Comparison of ENCODE assay signal across 12 cellular contexts in genomic region chr6:87341899-87342298, GRCh38. TPM values are rescaled to one million over a fixed set of nuclear protein-coding genes. Genes with fewer than 3 reads are reported as not detected.
DNase-seq lines count a peak whose midpoint lies in the region; ATAC-seq lines count a peak whose summit lies in the region.
"Had no signal": no experiment of that assay in that cellular context is flagged by ENCODE, and none has a peak within 500 bp of the region (broad histone marks: within the 10 kb centered on the region; RNA-seq: fewer than 3 reads in every experiment).

No MANE protein-coding gene starts in this region.

- H3K27me3 Mint-ChIP-seq in T-cell, result no peaks in the 10 kb centered on the region
- H3K27me3 Mint-ChIP-seq: activated naive CD8-positive, alpha-beta T cell treated with anti-CD3 and anti-CD28 coated beads, Interleukin-2, amount 10 ng/mL, durations not matched to agents 7 days and 5 days had no signal

- no peaks in the 10 kb centered on the region for H3K9me3 Mint-ChIP-seq in T-cell
- H3K9me3 Mint-ChIP-seq: activated naive CD8-positive, alpha-beta T cell treated with anti-CD3 and anti-CD28 coated beads, Interleukin-2, amount 10 ng/mL, durations not matched to agents 7 days and 5 days had no signal

- H3K4me3 Mint-ChIP-seq in T-cell, result no peak overlapping the region
- H3K4me3 Mint-ChIP-seq: activated naive CD8-positive, alpha-beta T cell treated with anti-CD3 and anti-CD28 coated beads, Interleukin-2, amount 10 ng/mL, durations not matched to agents 7 days and 5 days had no signal

- H3K4me1 Mint-ChIP-seq in T-cell, result peaks cover 0 to 15% (median 0%) of the 10 kb centered on the region in 3 donors
- H3K4me1 Mint-ChIP-seq: activated naive CD8-positive, alpha-beta T cell treated with anti-CD3 and anti-CD28 coated beads, Interleukin-2, amount 10 ng/mL, durations not matched to agents 7 days and 5 days had no signal

- no peak overlapping the region for H3K27ac Mint-ChIP-seq in T-cell
- H3K27ac Mint-ChIP-seq: activated naive CD8-positive, alpha-beta T cell treated with anti-CD3 and anti-CD28 coated beads, Interleukin-2, amount 10 ng/mL, durations not matched to agents 7 days and 5 days had no signal

- ATAC-seq in GM19043 (IDR thresholded peaks at IDR 0.05; ENCODE audit: low read depth, unreplicated experiment) (peak; percentile 99), GM21786 (IDR thresholded peaks at IDR 0.05; ENCODE audit: unreplicated experiment) (peak; percentile 98), HG03135 (IDR thresholded peaks at IDR 0.05; ENCODE audit: unreplicated experiment) (peak; percentile 88), T-cell (replicated peaks in 1 of 4) (no peak)

- POLR2A ChIA-PET in T-cell (lab: Charles Lee), result no interaction called here

- CTCF ChIA-PET in T-cell (lab: Charles Lee), result interaction anchor here in 1 of 2 donors (0.7 to 1.2 kb wide), 3 partner anchors 20 to 668 kb away, joined by 3 read pairs; partner anchors contain the start of gene SMIM8

- peaks cover 24% of the 10 kb centered on the region for H3K36me3 Mint-ChIP-seq in T-cell

- DNase-seq in T-cell (no peak), G401 (ENCODE audit: low spot score) (no peak), DMS153 treated with DMSO at 0.1 percent for 48 hours (lab: John Stamatoyannopoulos, UW; ENCODE audit: unreplicated experiment) (no peak), NCI-H1048 (lab: John Stamatoyannopoulos, UW) (no peak)
- DNase-seq: activated naive CD8-positive, alpha-beta T cell treated with anti-CD3 and anti-CD28 coated beads, Interleukin-2, amount 10 ng/mL, durations not matched to agents 7 days and 5 days; OCI-M1 had no signal

- in situ Hi-C loops in G401 (cut with HindIII; ENCODE audit: low sequenced_read_pairs), result no loop called here

RNA-seq across cellular contexts. Expression of gene C6orf163, which starts 2.7 kb away (rescaled TPM):
- 1 to 10 TPM; 2.6 to 4.5 (median 3.3) TPM for total RNA-seq in T-cell
- total RNA-seq in G401 (2014; rRNA removed; shearing (Covaris generic)), result 0.34 and 0.80 TPM in 2 replicates

RNA-seq across cellular contexts. Expression of gene GJB7, which starts 12.8 kb away (rescaled TPM):
- under 1 TPM in 1 of 5 donors, not detected in 4; 0.10 TPM for total RNA-seq in T-cell
- total RNA-seq in G401 (2014; rRNA removed; shearing (Covaris generic)), result not detected in 2 replicates
- total RNA-seq: activated CD8-positive, alpha-beta memory T cell treated with anti-CD3 and anti-CD28 coated beads for 36 hours; activated naive CD8-positive, alpha-beta T cell treated with anti-CD3 and anti-CD28 coated beads, Interleukin-2, amount 10 ng/mL, durations not matched to agents 7 days and 5 days; pulmonary artery endothelial cell; T-helper 2 cell treated with Interferon-gamma antibody and Interleukin-4, amounts not matched to agents 100 ng/mL and 5 ng/mL, for 36 hours had no signal

RNA-seq across cellular contexts. Expression of gene SMIM8, which starts 19.5 kb away (rescaled TPM):
- total RNA-seq in T-cell, result 10 to 100 TPM in 3 of 5 donors, 1 to 10 TPM in 2; 8.6 to 12.4 (median 11.0) TPM
- total RNA-seq in G401 (2014; rRNA removed; shearing (Covaris generic)), result 9.0 TPM in 2 replicates

Comparison
In these comparisons a context has a peak if more than half of its experiments do, and no peak if none do; other contexts are left out.
1. ATAC-seq: peak in GM19043 (single experiment), GM21786 (single experiment) and HG03135 (single experiment); none in T-cell (0 of 4).